Comparison of ENCODE assay signal across 12 cellular contexts in genomic region chr4:10102981-10103330, GRCh38. TPM values are rescaled to one million over a fixed set of nuclear protein-coding genes. Genes with fewer than 3 reads are reported as not detected.
A peak's percentile ranks its signal among the peaks of the same experiment; 100 is the strongest.
DNase-seq lines count a peak whose midpoint lies in the region; ATAC-seq and TF ChIP-seq lines count a peak whose summit lies in the region.
"Had no signal": no experiment of that assay in that cellular context is flagged by ENCODE, and none has a peak within 500 bp of the region (broad histone marks: within the 10 kb centered on the region; RNA-seq: fewer than 3 reads in every experiment).

No MANE protein-coding gene starts in this region.

- in situ Hi-C loops in IMR-90 (cut with MboI; ENCODE audit: low sequenced_read_pairs) = no loop called here

- DNase-seq in NCI-H1417 (lab: John Stamatoyannopoulos, UW) (peak; percentile 9 to 55 (median 15)), NCI-H1417 treated with DMSO at 0.1 percent for 48 hours (lab: John Stamatoyannopoulos, UW) (no peak), IMR-90 (no peak), caudate nucleus (lab: John Stamatoyannopoulos, UW) (no peak), progenitor cell of endocrine pancreas (ENCODE audit: low spot score, unreplicated experiment) (no peak), lower lobe of right lung (no peak)
- DNase-seq: 8988T; activated CD4-positive, alpha-beta T cell treated with anti-CD3 and anti-CD28 coated beads for 1 hour; DMS153 had no signal

- H3K9me3 Mint-ChIP-seq in progenitor cell of endocrine pancreas (ENCODE audit: low read depth) = no peaks in the 10 kb centered on the region

- no peak overlapping the region for H3K4me2 ChIP-seq in IMR-90 (ENCODE audit: low read depth, low read length)

- peak overlapping the region; percentile 68; the same call in 1 of the 2 replicates for H3K23ac ChIP-seq in IMR-90 (ENCODE audit: low read depth, low read length)

- no peak overlapping the region for H3K4me3 Mint-ChIP-seq in progenitor cell of endocrine pancreas (ENCODE audit: low read depth)

- H3K4me1 ChIP-seq in IMR-90 (ENCODE audit: control insufficient read depth, insufficient read depth, low read length) = peaks cover 58% of the 10 kb centered on the region
- H3K4me1 ChIP-seq in lower lobe of right lung = peaks cover 65% of the 10 kb centered on the region

- TF ChIP-seq POLR2A in IMR-90 (IDR thresholded peaks at IDR 0.05; ENCODE audit: low read depth, low read length) = no peak

- peaks cover 5 to 71% of the 10 kb centered on the region in 2 experiments; a peak in 2 of 4 replicates for H3K79me1 ChIP-seq in IMR-90 (ENCODE audit: low read depth in 1 of 2, low read length in 2 of 2)

- H3K9me1 ChIP-seq in IMR-90 (ENCODE audit: insufficient read depth, low read length) = peaks cover 69% of the 10 kb centered on the region

- H3K36me3 Mint-ChIP-seq in progenitor cell of endocrine pancreas (ENCODE audit: insufficient read depth) = peaks cover 15% of the 10 kb centered on the region

- peaks cover 72% of the 10 kb centered on the region for H3K36me3 ChIP-seq in IMR-90 (ENCODE audit: control insufficient read depth, insufficient read depth, low read length)
- peaks cover 62% of the 10 kb centered on the region for H3K36me3 ChIP-seq in lower lobe of right lung

- no peak overlapping the region; the same call in 1 of the 2 replicates for H4K5ac ChIP-seq in IMR-90 (ENCODE audit: low read depth, low read length)

- H2AK9ac ChIP-seq in IMR-90 (replicated peaks; ENCODE audit: low read depth, low read length, poor library complexity) = peak overlapping the region; percentile 42

- peaks cover 96% of the 10 kb centered on the region for H4K20me1 ChIP-seq in IMR-90 (ENCODE audit: insufficient read depth, low read length)

- ATAC-seq in IMR-90 (ENCODE audit: low read depth) = no peak
- no peak for ATAC-seq in lower lobe of right lung
- ATAC-seq in HG03521 (IDR thresholded peaks at IDR 0.05; ENCODE audit: unreplicated experiment) = no peak
- no peak for ATAC-seq in GM19467 (IDR thresholded peaks at IDR 0.05; ENCODE audit: unreplicated experiment)
- ATAC-seq: GM12878 had no signal

- no peak overlapping the region for H2BK20ac ChIP-seq in IMR-90 (ENCODE audit: low read depth, low read length)

- CTCF ChIA-PET in IMR-90 (lab: Yijun Ruan, JAX) = no interaction called here

- H3K27ac Mint-ChIP-seq in progenitor cell of endocrine pancreas = peak overlapping the region; percentile 84

- H4K91ac ChIP-seq in IMR-90 (ENCODE audit: insufficient read depth, low read depth, low read length) = peak overlapping the region; percentile 6; the same call in 1 of the 2 replicates

- H2AK5ac ChIP-seq in IMR-90 (ENCODE audit: low read depth, low read length) = peak overlapping the region; percentile 61; the same call in 1 of the 2 replicates

- POLR2A ChIA-PET in IMR-90 (lab: Charles Lee; ENCODE audit: unreplicated experiment) = interaction anchor here (2.9 kb wide), 1 partner anchor 14 kb away, joined by 14 read pairs; the partner anchor contains the start of gene WDR1

- BruUV-seq in IMR-90 (replicated peaks; lab: Mats Ljungman, UMichigan) = no TSS peak

- intact Hi-C loops in IMR-90 (cut with micrococcal nuclease) = no loop called here
- intact Hi-C loops in lower lobe of right lung (cut with DNase I) = no loop called here

- H3K27ac ChIP-seq in IMR-90 (ENCODE audit: insufficient read depth, low read length) = peak overlapping the region; percentile 27; the same call in 1 of the 2 replicates
- peak overlapping the region; percentile 76 for H3K27ac ChIP-seq in caudate nucleus (ENCODE audit: low read depth, low read length)
- H3K27ac ChIP-seq in lower lobe of right lung = no peak overlapping the region

- H2BK5ac ChIP-seq in IMR-90 (ENCODE audit: low read depth, low read length, poor library complexity, severe bottlenecking) = peak overlapping the region; percentile 51

- H3K4ac ChIP-seq in IMR-90 (ENCODE audit: low read depth, low read length) = no peak overlapping the region

- no peaks in the 10 kb centered on the region for H3K9me3 ChIP-seq in IMR-90 (ENCODE audit: control insufficient read depth, insufficient read depth, low read length)
- no peaks in the 10 kb centered on the region for H3K9me3 ChIP-seq in lower lobe of right lung

- H4K8ac ChIP-seq in IMR-90 (ENCODE audit: low read depth in 2 of 2, low read length in 2 of 2) = peak overlapping the region in 1 of 2 experiments; percentile 31; a peak in 1 of 4 replicates

- H3K4me3 ChIP-seq in IMR-90 (ENCODE audit: insufficient read depth, low read depth, low read length) (no peak overlapping the region), lower lobe of right lung (no peak overlapping the region)
- H3K4me3 ChIP-seq: GM12878 had no signal

- H3K18ac ChIP-seq in IMR-90 (ENCODE audit: low read depth, low read length) = 0 out of 2 replicates have a peak overlapping the region, but pooled peaks have one; percentile 14

- no peaks in the 10 kb centered on the region for H3K27me3 ChIP-seq in IMR-90 (ENCODE audit: control insufficient read depth, insufficient read depth, low read length)
- H3K27me3 ChIP-seq in lower lobe of right lung (ENCODE audit: low read depth) = no peaks in the 10 kb centered on the region

- peaks cover 13% of the 10 kb centered on the region for H3K4me1 Mint-ChIP-seq in progenitor cell of endocrine pancreas (ENCODE audit: low read depth)

- 93% methylated on average over 3 of the region's 5 CpGs; no CpG with 5 or more reads in 1 of the 2 experiments for WGBS in IMR-90 (ENCODE audit: extremely low coverage in 2 of 2, insufficient read length in 1 of 2), 2 experiments

- TF ChIP-seq CTCF in IMR-90 (conservative IDR thresholded peaks at IDR 0.05; ENCODE audit: low read depth, low read length) = no peak
- TF ChIP-seq CTCF in progenitor cell of endocrine pancreas (IDR thresholded peaks at IDR 0.05; ENCODE audit: unreplicated experiment) = no peak
- TF ChIP-seq CTCF in lower lobe of right lung (IDR thresholded peaks at IDR 0.05) = no peak

- TF ChIP-seq RAD21 in IMR-90 (IDR thresholded peaks at IDR 0.05; ENCODE audit: low read length) = no peak

- H3K14ac ChIP-seq in IMR-90 (replicated peaks; ENCODE audit: low read depth, low read length) = no peak overlapping the region

- no peak overlapping the region for H2BK120ac ChIP-seq in IMR-90 (ENCODE audit: low read depth, low read length)

- H3K56ac ChIP-seq in IMR-90 (ENCODE audit: extremely low read depth, insufficient read depth, low read length) = no peak overlapping the region

- dilution Hi-C loops in IMR-90 (cut with HindIII; ENCODE audit: low sequenced_read_pairs, unreplicated experiment) = no loop called here

- H2AFZ ChIP-seq in IMR-90 (replicated peaks; ENCODE audit: low read length, poor library complexity) = no peak overlapping the region

- no peaks in the 10 kb centered on the region for H3K27me3 Mint-ChIP-seq in progenitor cell of endocrine pancreas

- H3K9ac ChIP-seq in IMR-90 (ENCODE audit: low read depth, low read length) = no peak overlapping the region

- H2BK15ac ChIP-seq in IMR-90 (ENCODE audit: low read depth, low read length) = no peak overlapping the region

TF ChIP-seq in IMR-90, 13 proteins besides CTCF, POLR2A, EP300 and RAD21:
- no peak for TF ChIP-seq BHLHE40 (IDR thresholded peaks at IDR 0.05; ENCODE audit: low read depth, low read length)
- no peak for TF ChIP-seq MXI1 (IDR thresholded peaks at IDR 0.05; ENCODE audit: borderline replicate concordance, low read depth, low read length)
- no peak for TF ChIP-seq CHD1 (IDR thresholded peaks at IDR 0.05; ENCODE audit: low read depth, low read length)
- no peak for TF ChIP-seq SMC3 (IDR thresholded peaks at IDR 0.05; ENCODE audit: low read depth, low read length)
- no peak for TF ChIP-seq NFE2L2 (IDR thresholded peaks at IDR 0.05; ENCODE audit: low read depth, low read length)
- TF ChIP-seq MAFK (IDR thresholded peaks at IDR 0.05; ENCODE audit: low read depth, low read length) = no peak
- no peak for TF ChIP-seq RFX5 (IDR thresholded peaks at IDR 0.05; ENCODE audit: low read depth, low read length)
- no peak for TF ChIP-seq FOS (IDR thresholded peaks at IDR 0.05; ENCODE audit: low read depth, low read length)
- no peak for TF ChIP-seq MAZ (IDR thresholded peaks at IDR 0.05; ENCODE audit: borderline replicate concordance, low read depth, low read length)
- no peak for TF ChIP-seq ELK1 (IDR thresholded peaks at IDR 0.05; ENCODE audit: borderline replicate concordance, low read depth, low read length)

RNA-seq across cellular contexts. Expression of gene WDR1, which starts 13.6 kb away (rescaled TPM):
- total RNA-seq in IMR-90 (2012; rRNA removed) (782 and 992 TPM in 2 replicates), progenitor cell of endocrine pancreas (191 and 200 TPM in 2 replicates), lower lobe of right lung (233 TPM)
- 725 and 739 TPM in 2 replicates for polyA plus RNA-seq in IMR-90 (2012; rRNA removed)
- polyA plus RNA-seq in IMR-90 (2012; cell fraction: cytosol; rRNA removed) = 709 and 1,014 TPM in 2 replicates
- polyA plus RNA-seq in IMR-90 (2012; cell fraction: nucleus; rRNA removed; ENCODE audit: low replicate concordance) = 487 and 886 TPM in 2 replicates

Comparison
In these comparisons a context has a peak if more than half of its experiments do, and no peak if none do; other contexts are left out.
1. DNase-seq: peak in NCI-H1417 (3 of 3); none in NCI-H1417 treated with DMSO at 0.1 percent for 48 hours (single experiment), IMR-90 (single experiment), caudate nucleus (0 of 61), progenitor cell of endocrine pancreas (single experiment) and lower lobe of right lung (single experiment).